ENCODE assay signal across 19 cellular contexts in the genomic region with DNA sequence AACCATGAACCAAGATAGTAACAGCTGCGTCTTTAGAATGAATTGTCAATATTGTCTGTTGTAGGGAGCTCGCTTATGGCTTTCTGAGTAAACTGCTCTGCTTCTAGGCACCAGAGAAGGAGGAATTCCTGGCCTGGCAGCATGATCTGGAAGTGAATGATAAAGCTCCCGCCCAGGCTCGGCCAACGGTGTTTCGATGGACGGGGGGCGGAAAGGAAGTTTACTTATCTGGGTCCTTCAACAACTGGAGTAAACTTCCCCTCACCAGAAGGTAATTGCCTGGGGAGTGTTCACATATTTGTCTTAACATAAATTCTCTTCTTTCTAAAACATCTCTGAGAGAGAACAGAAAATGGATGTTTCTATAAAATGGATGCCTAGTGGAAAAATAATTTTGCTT. TPM values are rescaled to one million over a fixed set of nuclear protein-coding genes. Genes with fewer than 3 reads are reported as not detected.
A peak's percentile ranks its signal among the peaks of the same experiment; 100 is the strongest.
DNase-seq lines count a peak whose midpoint lies in the region; ATAC-seq and TF ChIP-seq lines count a peak whose summit lies in the region.
"Had no signal": no experiment of that assay in that cellular context is flagged by ENCODE, and none has a peak within 500 bp of the region (broad histone marks: within the 10 kb centered on the region; RNA-seq: fewer than 3 reads in every experiment).

No MANE protein-coding gene starts in this region.

- peaks cover 64% of the 10 kb centered on the region for H3K36me3 Mint-ChIP-seq in activated naive CD8-positive, alpha-beta T cell treated with anti-CD3 and anti-CD28 coated beads for 36 hours
- H3K36me3 Mint-ChIP-seq in naive thymus-derived CD8-positive, alpha-beta T cell = peaks cover 5 to 74% (median 27%) of the 10 kb centered on the region in 3 donors

- H3K27ac Mint-ChIP-seq in activated naive CD8-positive, alpha-beta T cell treated with anti-CD3 and anti-CD28 coated beads for 36 hours = peak overlapping the region; percentile 35
- H3K27ac Mint-ChIP-seq in naive thymus-derived CD8-positive, alpha-beta T cell = peak overlapping the region in 8 of 10 donors; percentile 3 to 82 (median 48)

- POLR2A ChIA-PET in naive thymus-derived CD8-positive, alpha-beta T cell (lab: Charles Lee) = no interaction called here

- ATAC-seq in left ventricle myocardium superior = no peak
- no peak for ATAC-seq in naive thymus-derived CD8-positive, alpha-beta T cell
- ATAC-seq in HG02885 (IDR thresholded peaks at IDR 0.05; ENCODE audit: poor library complexity, unreplicated experiment) = no peak
- ATAC-seq: Panc1, pancreas had no signal

- no peaks in the 10 kb centered on the region for H3K27me3 ChIP-seq in left ventricle myocardium inferior (ENCODE audit: low read depth)
- H3K27me3 ChIP-seq: pancreas had no signal

- TF ChIP-seq CTCF in left ventricle myocardium inferior (IDR thresholded peaks at IDR 0.05; ENCODE audit: borderline replicate concordance) = no peak

- H3K36me3 ChIP-seq in left ventricle myocardium inferior = peaks cover 64% of the 10 kb centered on the region

- no peaks in the 10 kb centered on the region for H3K9me3 ChIP-seq in left ventricle myocardium inferior (replicated peaks)
- H3K9me3 ChIP-seq: pancreas had no signal

- H3K4me3 ChIP-seq in left ventricle myocardium inferior = no peak overlapping the region
- H3K4me3 ChIP-seq: pancreas, skin epidermis had no signal

- intact Hi-C loops in left ventricle myocardium inferior (cut with micrococcal nuclease) (no loop called here), left ventricle myocardium superior (cut with micrococcal nuclease) (no loop called here)

- no peak overlapping the region for H3K4me3 Mint-ChIP-seq in activated naive CD8-positive, alpha-beta T cell treated with anti-CD3 and anti-CD28 coated beads for 36 hours
- H3K4me3 Mint-ChIP-seq in naive thymus-derived CD8-positive, alpha-beta T cell = no peak overlapping the region

- H3K27ac ChIP-seq in left ventricle myocardium inferior (replicated peaks) = peak overlapping the region; percentile 83
- H3K27ac ChIP-seq: epithelial cell of prostate, pancreas had no signal

- no peak for DNase-seq in left ventricle myocardium inferior
- no peak for DNase-seq in left ventricle myocardium superior
- no peak for DNase-seq in activated naive CD8-positive, alpha-beta T cell treated with anti-CD3 and anti-CD28 coated beads for 36 hours
- no peak for DNase-seq in naive thymus-derived CD8-positive, alpha-beta T cell
- DNase-seq in NCI-H1694 (lab: John Stamatoyannopoulos, UW) = no peak
- DNase-seq in NOMO-1 (lab: John Stamatoyannopoulos, UW; ENCODE audit: unreplicated experiment in 2 of 2) = no peak
- DNase-seq in SIG-M5 treated with dmso at 0.1 percent for 504 hours (lab: John Stamatoyannopoulos, UW; ENCODE audit: unreplicated experiment) = no peak
- DNase-seq: activated CD4-positive, CD25-positive, alpha-beta regulatory T cell treated with anti-CD3 and anti-CD28 coated beads, Interleukin-2, amount 50 U/mL, for 72 hours; activated T-cell treated with anti-CD3 and anti-CD28 coated beads, Interleukin-2, amount 50 U/mL, for 48 hours; anterior cingulate cortex; MM.1S; NCI-H2081; NCI-H526 treated with DMSO at 0.1 percent for 48 hours; pancreas; SW 1271 had no signal

- peaks cover 70% of the 10 kb centered on the region for H3K4me1 ChIP-seq in left ventricle myocardium inferior

- H3K4me1 Mint-ChIP-seq in activated naive CD8-positive, alpha-beta T cell treated with anti-CD3 and anti-CD28 coated beads for 36 hours = peaks cover 47% of the 10 kb centered on the region
- H3K4me1 Mint-ChIP-seq in naive thymus-derived CD8-positive, alpha-beta T cell = peaks cover 15 to 57% (median 48%) of the 10 kb centered on the region in 4 donors

- H3K9me3 Mint-ChIP-seq in activated naive CD8-positive, alpha-beta T cell treated with anti-CD3 and anti-CD28 coated beads for 36 hours = no peaks in the 10 kb centered on the region
- H3K9me3 Mint-ChIP-seq in naive thymus-derived CD8-positive, alpha-beta T cell = no peaks in the 10 kb centered on the region

- no peaks in the 10 kb centered on the region for H3K27me3 Mint-ChIP-seq in activated naive CD8-positive, alpha-beta T cell treated with anti-CD3 and anti-CD28 coated beads for 36 hours
- no peaks in the 10 kb centered on the region for H3K27me3 Mint-ChIP-seq in naive thymus-derived CD8-positive, alpha-beta T cell

RNA-seq across cellular contexts. Expression of a gene that starts 4.3 kb away (rescaled TPM):
- total RNA-seq in left ventricle myocardium inferior = 9.2 TPM
- 12.1 TPM for total RNA-seq in left ventricle myocardium superior
- total RNA-seq in activated naive CD8-positive, alpha-beta T cell treated with anti-CD3 and anti-CD28 coated beads for 36 hours = 10 to 100 TPM; 26.1 to 26.5 TPM
- 10 to 100 TPM; 45.2 to 48.0 TPM for total RNA-seq in naive thymus-derived CD8-positive, alpha-beta T cell
- polyA plus RNA-seq in naive thymus-derived CD8-positive, alpha-beta T cell = 10 to 100 TPM; 29.6 to 48.7 (median 39.5) TPM
